ENCODE assay signal across 8 cellular contexts in genomic region chr6:15247214-15247749, GRCh38. TPM values are rescaled to one million over a fixed set of nuclear protein-coding genes. Genes with fewer than 3 reads are reported as not detected.
DNase-seq lines count a peak whose midpoint lies in the region; ATAC-seq and TF ChIP-seq lines count a peak whose summit lies in the region.

No MANE protein-coding gene starts in this region.

- TF ChIP-seq POLR2A in gastroesophageal sphincter (IDR thresholded peaks at IDR 0.05): no peak

- no peak overlapping the region for H3K18ac ChIP-seq in H9 (ENCODE audit: insufficient read length, low read depth, low read length)

- no peak overlapping the region for H2BK120ac ChIP-seq in H9 (ENCODE audit: low read depth, low read length, poor library complexity, severe bottlenecking)

- no peak overlapping the region for H2BK12ac ChIP-seq in H9 (ENCODE audit: insufficient read length, low read depth, low read length)

- H2BK20ac ChIP-seq in H9 (ENCODE audit: low read depth, low read length, poor library complexity, severe bottlenecking): no peak overlapping the region

- H3K4me1 ChIP-seq in H9 (ENCODE audit: insufficient read depth, low read length) (peaks cover 2% of the 10 kb centered on the region; the same call in 1 of the 2 replicates), gastroesophageal sphincter (peaks cover 0 to 61% (median 2%) of the 10 kb centered on the region in 3 donors)

- H3K27me3 Mint-ChIP-seq in H9 (ENCODE audit: low read depth): no peaks in the 10 kb centered on the region

- H3K9me3 ChIP-seq in H9 (ENCODE audit: control insufficient read depth, low read depth, low read length): no peaks in the 10 kb centered on the region
- H3K9me3 ChIP-seq in gastroesophageal sphincter: no peaks in the 10 kb centered on the region

- ATAC-seq in gastroesophageal sphincter (no peak), GM21526 (IDR thresholded peaks at IDR 0.05; ENCODE audit: low FRiP score, unreplicated experiment) (no peak), HG02571 (IDR thresholded peaks at IDR 0.05; ENCODE audit: unreplicated experiment) (no peak)

- no peak overlapping the region for H3K23ac ChIP-seq in H9 (ENCODE audit: insufficient read length, low read depth, low read length)

- H2AK5ac ChIP-seq in H9 (ENCODE audit: insufficient read length, low read length): no peak overlapping the region

- H3K27ac ChIP-seq in H9 (ENCODE audit: insufficient read length, low read depth, low read length): no peak overlapping the region
- H3K27ac ChIP-seq in VCaP: peak overlapping the region; percentile 64
- peak overlapping the region in 2 of 4 donors; percentile 90 to 98 for H3K27ac ChIP-seq in gastroesophageal sphincter
- peak overlapping the region; percentile 69 to 99 (median 92) for H3K27ac ChIP-seq in skin epidermis

- peak overlapping the region; percentile 64 to 86 for H3K4me3 ChIP-seq in gastroesophageal sphincter
- H3K4me3 ChIP-seq in skin epidermis: peak overlapping the region; percentile 64 to 88 (median 77)

- H3T11ph ChIP-seq in H9 (ENCODE audit: low read length): no peak overlapping the region

- H3K14ac ChIP-seq in H9 (ENCODE audit: insufficient read depth, low read length): no peak overlapping the region

- H3K36me3 Mint-ChIP-seq in H9 (ENCODE audit: insufficient read depth in 1 of 3, low read depth in 3 of 3): peaks cover 19 to 36% (median 30%) of the 10 kb centered on the region in 3 experiments

- DNase-seq in H9 (no peak), NOMO-1 treated with dmso at 0.1 percent for 144 hours (lab: John Stamatoyannopoulos, UW; ENCODE audit: unreplicated experiment) (no peak), iPS-NIHi11 (ENCODE audit: low spot score) (no peak)

- TF ChIP-seq CTCF in H9 (conservative IDR thresholded peaks at IDR 0.05) (no peak), VCaP (conservative IDR thresholded peaks at IDR 0.05) (no peak), gastroesophageal sphincter (IDR thresholded peaks at IDR 0.05) (no peak)

- H4K5ac ChIP-seq in H9 (ENCODE audit: insufficient read length, low read depth, low read length): no peak overlapping the region

- H2BK5ac ChIP-seq in H9 (ENCODE audit: insufficient read length, low read length): no peak overlapping the region

- peaks cover 54% of the 10 kb centered on the region for H3K79me2 ChIP-seq in H9 (ENCODE audit: insufficient read depth, low read length)

- H3K27ac Mint-ChIP-seq in H9: peak overlapping the region; percentile 95 to 99 (median 99); a peak in 6 of 7 replicates

- H3K4ac ChIP-seq in H9 (ENCODE audit: low read depth, low read length): no peak overlapping the region

- H3K79me1 ChIP-seq in H9 (ENCODE audit: insufficient read depth, low read depth, low read length, poor library complexity, severe bottlenecking): no peaks in the 10 kb centered on the region

- H3K23me2 ChIP-seq in H9 (ENCODE audit: insufficient read length, low read depth, low read length, poor library complexity, severe bottlenecking): peaks cover 17% of the 10 kb centered on the region

- WGBS in H9 (ENCODE audit: extremely low coverage, insufficient read length, low lambda C conversion rate): no CpG with 5 or more reads among the region's 6 CpGs
- WGBS in gastroesophageal sphincter (ENCODE audit: low coverage in 1 of 2), 2 donors: 0% methylated on average over 4 to 6 of the region's 6 CpGs

- no peak overlapping the region for H4K8ac ChIP-seq in H9 (replicated peaks; ENCODE audit: insufficient read length, low read depth, low read length)

- TF ChIP-seq EP300 in gastroesophageal sphincter (IDR thresholded peaks at IDR 0.05): no peak

- H4K91ac ChIP-seq in H9 (ENCODE audit: insufficient read length, low read depth, low read length): no peak overlapping the region

- no peak overlapping the region for H2AFZ ChIP-seq in H9 (ENCODE audit: low read length)

- H3K36me3 ChIP-seq in gastroesophageal sphincter: no peaks in the 10 kb centered on the region

- peak overlapping the region; percentile 97 to 99 for H3K4me3 Mint-ChIP-seq in H9

- H3K56ac ChIP-seq in H9 (ENCODE audit: insufficient read length, low read depth, low read length): no peak overlapping the region

- H3K27me3 ChIP-seq in H9 (ENCODE audit: insufficient read depth, low read length) (no peaks in the 10 kb centered on the region), gastroesophageal sphincter (no peaks in the 10 kb centered on the region)

- H2BK15ac ChIP-seq in H9 (ENCODE audit: low read depth, low read length): no peak overlapping the region

- peaks cover 4 to 14% of the 10 kb centered on the region in 2 experiments for H3K9me3 Mint-ChIP-seq in H9

- H3K9ac ChIP-seq in H9 (ENCODE audit: extremely low read depth, insufficient read length, low read length): peak overlapping the region; percentile 97

- peak overlapping the region; percentile 81 for H3K4me2 ChIP-seq in H9 (ENCODE audit: insufficient read depth, insufficient read length, low read length)

- peaks cover 57% of the 10 kb centered on the region in 2 experiments for H3K4me1 Mint-ChIP-seq in H9

- peaks cover 3% of the 10 kb centered on the region for H4K20me1 ChIP-seq in H9 (ENCODE audit: control insufficient read depth, insufficient read depth, insufficient read length)

RNA-seq across cellular contexts. Expression of gene JARID2, which starts 1.4 kb away (rescaled TPM):
- 174 and 181 TPM in 2 replicates for total RNA-seq in H9 (2021)
- total RNA-seq in gastroesophageal sphincter: 10 to 100 TPM in 1 of 4 donors, 1 to 10 TPM in 3; 6.8 to 12.3 (median 8.5) TPM

Comparison
In these comparisons a context has a peak if more than half of its experiments do, and no peak if none do; other contexts are left out.
1. RNA of gene JARID2, which starts 1.4 kb away (total RNA-seq): 174 to 181 TPM in H9; 6.8 to 12.3 TPM in gastroesophageal sphincter; every median in the first group is over 10 times any median in the second.